In the genomic region with DNA sequence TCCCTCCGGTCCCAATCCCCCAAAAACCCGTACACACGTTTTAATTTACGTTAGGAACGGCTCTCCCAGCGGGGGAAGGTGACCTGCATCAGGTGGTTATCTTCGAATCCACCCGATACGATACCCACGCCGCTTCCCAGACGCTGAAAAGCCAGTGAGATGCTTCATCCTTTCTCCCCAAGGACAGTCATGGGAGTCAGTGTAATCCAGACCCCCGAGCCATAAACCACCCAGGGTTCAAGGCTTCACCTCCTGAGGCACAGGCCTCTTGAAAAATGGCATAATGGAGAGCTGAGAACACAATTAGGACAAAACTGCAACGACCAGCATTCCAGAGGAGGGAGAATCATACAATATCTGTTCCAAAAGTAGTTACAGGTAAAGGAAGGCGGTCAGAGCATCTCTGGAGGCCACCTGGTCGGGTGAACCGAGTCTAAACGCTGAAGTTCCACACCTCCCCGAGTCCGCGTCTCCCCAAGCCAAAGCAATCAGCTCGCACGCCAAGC, we compare ENCODE assay signal across 8 cellular contexts. TPM values are rescaled to one million over a fixed set of nuclear protein-coding genes. Genes with fewer than 3 reads are reported as not detected.
DNase-seq lines count a peak whose midpoint lies in the region; ATAC-seq and TF ChIP-seq lines count a peak whose summit lies in the region.

No MANE protein-coding gene starts in this region.

- intact Hi-C loops in heart right ventricle (cut with DNase I) (no loop called here), cardiac septum (cut with DNase I) (no loop called here), sigmoid colon (cut with DNase I) (no loop called here)

- H3K9me3 ChIP-seq in heart right ventricle (no peaks in the 10 kb centered on the region), sigmoid colon (no peaks in the 10 kb centered on the region)

- CTCF ChIA-PET in T-cell (lab: Charles Lee): no interaction called here

- peak overlapping the region; percentile 83 to 86 for H3K27ac Mint-ChIP-seq in T-cell

- no peaks in the 10 kb centered on the region for H3K36me3 ChIP-seq in heart right ventricle
- no peaks in the 10 kb centered on the region for H3K36me3 ChIP-seq in sigmoid colon

- H3K4me1 ChIP-seq in heart right ventricle: peaks cover 0 to 14% (median 6%) of the 10 kb centered on the region in 9 donors
- H3K4me1 ChIP-seq in foreskin keratinocyte: peaks cover 42% of the 10 kb centered on the region
- peaks cover 0 to 17% (median 10%) of the 10 kb centered on the region in 4 donors for H3K4me1 ChIP-seq in sigmoid colon

- TF ChIP-seq CTCF in heart right ventricle (IDR thresholded peaks at IDR 0.05): no peak
- no peak for TF ChIP-seq CTCF in foreskin keratinocyte (conservative IDR thresholded peaks at IDR 0.05)
- TF ChIP-seq CTCF in sigmoid colon (IDR thresholded peaks at IDR 0.05): no peak

- no peaks in the 10 kb centered on the region for H3K36me3 Mint-ChIP-seq in T-cell

- peak overlapping the region; percentile 91 to 96 (median 93) for H3K4me3 Mint-ChIP-seq in T-cell

- TF ChIP-seq POLR2A in sigmoid colon (IDR thresholded peaks at IDR 0.05): no peak

- H3K27me3 ChIP-seq in heart right ventricle: peaks cover 0 to 67% (median 47%) of the 10 kb centered on the region in 7 donors
- no peaks in the 10 kb centered on the region for H3K27me3 ChIP-seq in foreskin keratinocyte
- H3K27me3 ChIP-seq in sigmoid colon: peaks cover 20 to 39% (median 22%) of the 10 kb centered on the region in 3 donors

- no peak for TF ChIP-seq EP300 in sigmoid colon (IDR thresholded peaks at IDR 0.05)

- H3K27me3 Mint-ChIP-seq in T-cell: peaks cover 0 to 13% of the 10 kb centered on the region in 2 donors

- no peak for DNase-seq in heart right ventricle
- DNase-seq in cardiac septum (ENCODE audit: low spot score): no peak
- peak in 3 of 34 experiments; percentile 1 to 31 (median 2) for DNase-seq in T-cell
- DNase-seq in foreskin keratinocyte: peak in 1 of 2 donors; percentile 51
- DNase-seq in sigmoid colon: no peak
- DNase-seq in mesenteric fat pad (ENCODE audit: low spot score): no peak

- ATAC-seq in heart right ventricle (no peak), T-cell (replicated peaks in 1 of 4) (peak in 1 of 4 experiments; percentile 16), foreskin keratinocyte (peak; percentile 28), GM19328 (IDR thresholded peaks at IDR 0.05; ENCODE audit: unreplicated experiment) (no peak), HG03139 (IDR thresholded peaks at IDR 0.05; ENCODE audit: unreplicated experiment) (no peak)

- peak overlapping the region; percentile 40 to 63 (median 54) for H3K4me3 ChIP-seq in heart right ventricle
- H3K4me3 ChIP-seq in sigmoid colon: peak overlapping the region in 3 of 4 donors; percentile 47 to 63 (median 58)

- no peaks in the 10 kb centered on the region for H3K9me3 Mint-ChIP-seq in T-cell

- 15 to 22% methylated on average over 23 of the region's 23 CpGs for WGBS in heart right ventricle, 2 donors
- 5 to 24% methylated on average over 23 of the region's 23 CpGs for WGBS in sigmoid colon, 2 donors

- POLR2A ChIA-PET in T-cell (lab: Charles Lee): no interaction called here

- peak overlapping the region in 1 of 10 donors; percentile 32 for H3K27ac ChIP-seq in heart right ventricle
- H3K27ac ChIP-seq in foreskin keratinocyte: peak overlapping the region; percentile 73
- no peak overlapping the region for H3K27ac ChIP-seq in sigmoid colon

- H3K4me1 Mint-ChIP-seq in T-cell: peaks cover 41 to 47% (median 42%) of the 10 kb centered on the region in 3 donors

RNA-seq across cellular contexts. Expression of a gene that starts 0.8 kb away (rescaled TPM):
- total RNA-seq in heart right ventricle (10 to 100 TPM in 2 of 10 donors, 1 to 10 TPM in 8; 2.3 to 10.6 (median 4.8) TPM), cardiac septum (6.5 TPM), T-cell (10 to 100 TPM; 12.5 to 15.9 (median 12.6) TPM), foreskin keratinocyte (22.9 and 25.1 TPM in 2 replicates), sigmoid colon (1 to 10 TPM in 3 of 4 donors, under 1 TPM in 1; 0.95 to 3.3 (median 1.5) TPM), mesenteric fat pad (0.16 TPM)
- polyA plus RNA-seq in heart right ventricle (1 to 10 TPM in 1 of 2 donors, under 1 TPM in 1; 0.25 to 1.2 TPM), foreskin keratinocyte (4.1 and 5.2 TPM in 2 replicates), sigmoid colon (1 to 10 TPM; 1.4 to 2.5 (median 1.8) TPM)
